1 cellular context compared by ENCODE assay signal in genomic region chr9:71725590-71726338, GRCh38.
TF ChIP-seq lines count a peak whose summit lies in the region.

No MANE protein-coding gene starts in this region.

TF ChIP-seq in K562, 482 proteins besides CTCF, POLR2A, EP300 and RAD21 (continued from another document and continues in another):
- TF ChIP-seq, protein P1, sequence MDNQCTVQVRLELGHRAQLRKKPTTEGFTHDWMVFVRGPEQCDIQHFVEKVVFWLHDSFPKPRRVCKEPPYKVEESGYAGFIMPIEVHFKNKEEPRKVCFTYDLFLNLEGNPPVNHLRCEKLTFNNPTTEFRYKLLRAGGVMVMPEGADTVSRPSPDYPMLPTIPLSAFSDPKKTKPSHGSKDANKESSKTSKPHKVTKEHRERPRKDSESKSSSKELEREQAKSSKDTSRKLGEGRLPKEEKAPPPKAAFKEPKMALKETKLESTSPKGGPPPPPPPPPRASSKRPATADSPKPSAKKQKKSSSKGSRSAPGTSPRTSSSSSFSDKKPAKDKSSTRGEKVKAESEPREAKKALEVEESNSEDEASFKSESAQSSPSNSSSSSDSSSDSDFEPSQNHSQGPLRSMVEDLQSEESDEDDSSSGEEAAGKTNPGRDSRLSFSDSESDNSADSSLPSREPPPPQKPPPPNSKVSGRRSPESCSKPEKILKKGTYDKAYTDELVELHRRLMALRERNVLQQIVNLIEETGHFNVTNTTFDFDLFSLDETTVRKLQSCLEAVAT (IDR thresholded peaks at IDR 0.05): no peak
- no peak for TF ChIP-seq ZNF280A (IDR thresholded peaks at IDR 0.05; ENCODE audit: low read depth, partially characterized antibody)
- no peak for TF ChIP-seq ZNF143 (CRISPR knock-in tag; IDR thresholded peaks at IDR 0.05)
- no peak for TF ChIP-seq GTF2A2 (tag; IDR thresholded peaks at IDR 0.05)
- TF ChIP-seq YBX1 (IDR thresholded peaks at IDR 0.05): no peak
- TF ChIP-seq CREB1 (IDR thresholded peaks at IDR 0.05): no peak
- no peak for TF ChIP-seq CREB1 (CRISPR knock-in tag; IDR thresholded peaks at IDR 0.05)
- TF ChIP-seq ZC3H11A (IDR thresholded peaks at IDR 0.05; ENCODE audit: low read depth, low read length): no peak
- TF ChIP-seq ARID3A (IDR thresholded peaks at IDR 0.05; ENCODE audit: borderline replicate concordance, low read depth, low read length): 0 out of 2 replicates have a peak, but pooled peaks have one; percentile 14
- TF ChIP-seq, protein P2, sequence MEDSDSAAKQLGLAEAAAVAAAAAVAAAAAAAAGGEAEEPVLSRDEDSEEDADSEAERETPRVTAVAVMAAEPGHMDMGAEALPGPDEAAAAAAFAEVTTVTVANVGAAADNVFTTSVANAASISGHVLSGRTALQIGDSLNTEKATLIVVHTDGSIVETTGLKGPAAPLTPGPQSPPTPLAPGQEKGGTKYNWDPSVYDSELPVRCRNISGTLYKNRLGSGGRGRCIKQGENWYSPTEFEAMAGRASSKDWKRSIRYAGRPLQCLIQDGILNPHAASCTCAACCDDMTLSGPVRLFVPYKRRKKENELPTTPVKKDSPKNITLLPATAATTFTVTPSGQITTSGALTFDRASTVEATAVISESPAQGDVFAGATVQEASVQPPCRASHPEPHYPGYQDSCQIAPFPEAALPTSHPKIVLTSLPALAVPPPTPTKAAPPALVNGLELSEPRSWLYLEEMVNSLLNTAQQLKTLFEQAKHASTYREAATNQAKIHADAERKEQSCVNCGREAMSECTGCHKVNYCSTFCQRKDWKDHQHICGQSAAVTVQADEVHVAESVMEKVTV (CRISPR knock-in tag; IDR thresholded peaks at IDR 0.05): no peak
- TF ChIP-seq HLTF (IDR thresholded peaks at IDR 0.05): no peak
- no peak for TF ChIP-seq RAD51 (IDR thresholded peaks at IDR 0.05; ENCODE audit: borderline replicate concordance, low read depth)
- TF ChIP-seq ZBTB49 (CRISPR knock-in tag; IDR thresholded peaks at IDR 0.05; ENCODE audit: borderline replicate concordance): no peak
- peak; percentile 0; the same call in 1 of the 2 replicates for TF ChIP-seq MAFF (IDR thresholded peaks at IDR 0.05; ENCODE audit: low read length)
- peak; percentile 76 for TF ChIP-seq ARID1B (IDR thresholded peaks at IDR 0.05)
- TF ChIP-seq SMARCA4 (IDR thresholded peaks at IDR 0.05): peak; percentile 81
- no peak for TF ChIP-seq ZNF347 (CRISPR knock-in tag; IDR thresholded peaks at IDR 0.05; ENCODE audit: low read depth)
- TF ChIP-seq TCF3 (CRISPR knock-in tag; IDR thresholded peaks at IDR 0.05): 0 out of 2 replicates have a peak, but pooled peaks have one; percentile 20
- TF ChIP-seq ZFPM2 (CRISPR knock-in tag; IDR thresholded peaks at IDR 0.05): no peak
- no peak for TF ChIP-seq ATF6 (CRISPR knock-in tag; IDR thresholded peaks at IDR 0.05)
- TF ChIP-seq ZNF24 (IDR thresholded peaks at IDR 0.05): no peak
- TF ChIP-seq SRSF7 (optimal IDR thresholded peaks at IDR 0.05; ENCODE audit: low read depth, low read length): no peak
- no peak for TF ChIP-seq HSF4 (CRISPR knock-in tag; IDR thresholded peaks at IDR 0.05; ENCODE audit: borderline replicate concordance)
- no peak for TF ChIP-seq MTA1 (IDR thresholded peaks at IDR 0.05; ENCODE audit: borderline replicate concordance)
- no peak for TF ChIP-seq RFX5 (IDR thresholded peaks at IDR 0.05; ENCODE audit: low read depth, low read length)
- TF ChIP-seq ZNF583 (CRISPR knock-in tag; IDR thresholded peaks at IDR 0.05): no peak
- TF ChIP-seq CHD1 (IDR thresholded peaks at IDR 0.05; ENCODE audit: low read length): no peak
- 0 out of 2 replicates have a peak, but pooled peaks have one; percentile 47 for TF ChIP-seq SMAD4 (CRISPR knock-in tag; conservative IDR thresholded peaks at IDR 0.05)
- TF ChIP-seq AFF4 (CRISPR knock-in tag; IDR thresholded peaks at IDR 0.05): no peak
- TF ChIP-seq, protein P3, sequence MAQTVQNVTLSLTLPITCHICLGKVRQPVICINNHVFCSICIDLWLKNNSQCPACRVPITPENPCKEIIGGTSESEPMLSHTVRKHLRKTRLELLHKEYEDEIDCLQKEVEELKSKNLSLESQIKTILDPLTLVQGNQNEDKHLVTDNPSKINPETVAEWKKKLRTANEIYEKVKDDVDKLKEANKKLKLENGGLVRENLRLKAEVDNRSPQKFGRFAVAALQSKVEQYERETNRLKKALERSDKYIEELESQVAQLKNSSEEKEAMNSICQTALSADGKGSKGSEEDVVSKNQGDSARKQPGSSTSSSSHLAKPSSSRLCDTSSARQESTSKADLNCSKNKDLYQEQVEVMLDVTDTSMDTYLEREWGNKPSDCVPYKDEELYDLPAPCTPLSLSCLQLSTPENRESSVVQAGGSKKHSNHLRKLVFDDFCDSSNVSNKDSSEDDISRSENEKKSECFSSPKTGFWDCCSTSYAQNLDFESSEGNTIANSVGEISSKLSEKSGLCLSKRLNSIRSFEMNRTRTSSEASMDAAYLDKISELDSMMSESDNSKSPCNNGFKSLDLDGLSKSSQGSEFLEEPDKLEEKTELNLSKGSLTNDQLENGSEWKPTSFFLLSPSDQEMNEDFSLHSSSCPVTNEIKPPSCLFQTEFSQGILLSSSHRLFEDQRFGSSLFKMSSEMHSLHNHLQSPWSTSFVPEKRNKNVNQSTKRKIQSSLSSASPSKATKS (CRISPR knock-in tag; IDR thresholded peaks at IDR 0.05): no peak
- TF ChIP-seq CHD4 (IDR thresholded peaks at IDR 0.05; ENCODE audit: insufficient read depth, insufficient replicate concordance, low read depth, low read length, poor library complexity, severe bottlenecking): no peak
- TF ChIP-seq ZNF282 (CRISPR knock-in tag; IDR thresholded peaks at IDR 0.05): no peak
- peak; percentile 68; the same call in 1 of the 2 replicates for TF ChIP-seq JUN (IDR thresholded peaks at IDR 0.05; ENCODE audit: borderline replicate concordance, low read depth, low read length)
- TF ChIP-seq JUN (CRISPR knock-in tag; IDR thresholded peaks at IDR 0.05; ENCODE audit: borderline replicate concordance): no peak
- TF ChIP-seq, protein P4, sequence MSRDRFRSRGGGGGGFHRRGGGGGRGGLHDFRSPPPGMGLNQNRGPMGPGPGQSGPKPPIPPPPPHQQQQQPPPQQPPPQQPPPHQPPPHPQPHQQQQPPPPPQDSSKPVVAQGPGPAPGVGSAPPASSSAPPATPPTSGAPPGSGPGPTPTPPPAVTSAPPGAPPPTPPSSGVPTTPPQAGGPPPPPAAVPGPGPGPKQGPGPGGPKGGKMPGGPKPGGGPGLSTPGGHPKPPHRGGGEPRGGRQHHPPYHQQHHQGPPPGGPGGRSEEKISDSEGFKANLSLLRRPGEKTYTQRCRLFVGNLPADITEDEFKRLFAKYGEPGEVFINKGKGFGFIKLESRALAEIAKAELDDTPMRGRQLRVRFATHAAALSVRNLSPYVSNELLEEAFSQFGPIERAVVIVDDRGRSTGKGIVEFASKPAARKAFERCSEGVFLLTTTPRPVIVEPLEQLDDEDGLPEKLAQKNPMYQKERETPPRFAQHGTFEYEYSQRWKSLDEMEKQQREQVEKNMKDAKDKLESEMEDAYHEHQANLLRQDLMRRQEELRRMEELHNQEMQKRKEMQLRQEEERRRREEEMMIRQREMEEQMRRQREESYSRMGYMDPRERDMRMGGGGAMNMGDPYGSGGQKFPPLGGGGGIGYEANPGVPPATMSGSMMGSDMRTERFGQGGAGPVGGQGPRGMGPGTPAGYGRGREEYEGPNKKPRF (IDR thresholded peaks at IDR 0.05; ENCODE audit: low read depth, low read length): no peak
- TF ChIP-seq E4F1 (CRISPR knock-in tag; IDR thresholded peaks at IDR 0.05; ENCODE audit: borderline replicate concordance): no peak
- TF ChIP-seq DACH1 (IDR thresholded peaks at IDR 0.05; ENCODE audit: partially characterized antibody): peak; percentile 53
- no peak for TF ChIP-seq NUFIP1 (IDR thresholded peaks at IDR 0.05; ENCODE audit: partially characterized antibody)
- peak; percentile 41 to 42; a peak in 1 of 4 replicates for TF ChIP-seq TRIM24 (IDR thresholded peaks at IDR 0.05)
- no peak for TF ChIP-seq RB1 (IDR thresholded peaks at IDR 0.05; ENCODE audit: low read depth)
